ENCODE assay signal across 22 cellular contexts in the genomic region with DNA sequence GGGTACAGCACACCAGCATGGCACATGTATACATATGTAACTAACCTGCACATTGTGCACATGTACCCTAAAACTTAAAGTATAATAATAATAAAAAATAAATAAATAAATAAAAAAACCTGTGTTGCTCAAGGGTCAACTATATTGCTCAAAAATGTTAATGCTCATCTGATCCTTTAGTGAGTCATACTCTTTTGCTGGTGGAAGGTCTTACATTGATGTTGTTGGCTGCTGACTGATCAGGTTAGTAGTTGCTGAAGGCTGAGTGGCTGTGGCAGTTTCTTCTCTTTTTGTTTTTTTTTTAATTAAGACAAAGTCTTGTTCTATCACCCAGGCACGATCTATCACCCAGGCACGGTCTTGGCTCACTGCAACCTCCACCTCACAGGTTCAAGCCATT.
"Had no signal": no experiment of that assay in that cellular context is flagged by ENCODE, and none has a peak within 500 bp of the region (broad histone marks: within the 10 kb centered on the region; RNA-seq: fewer than 3 reads in every experiment).

No MANE protein-coding gene starts in this region.

- H3K27me3 Mint-ChIP-seq: activated CD8-positive, alpha-beta T cell treated with anti-CD3 and anti-CD28 coated beads for 36 hours; activated naive CD4-positive, alpha-beta T cell treated with anti-CD3 and anti-CD28 coated beads, Interleukin-2, amount 50 U/mL, for 24 hours had no signal

- H3K4me1 Mint-ChIP-seq: nephron had no signal

- H3K4me2 ChIP-seq: hepatocyte had no signal

- H3K79me2 ChIP-seq: hepatocyte had no signal

- H3K4me1 ChIP-seq: adrenal gland, tibial nerve, vagina had no signal

- H3K27ac ChIP-seq: adrenal gland, coronary artery, hepatocyte, tibial nerve, vagina had no signal

- H3K27me3 ChIP-seq: adrenal gland, hepatocyte, tibial nerve, vagina had no signal

- H3K27ac Mint-ChIP-seq: activated CD8-positive, alpha-beta T cell treated with anti-CD3 and anti-CD28 coated beads for 36 hours; activated naive CD4-positive, alpha-beta T cell treated with anti-CD3 and anti-CD28 coated beads, Interleukin-2, amount 50 U/mL, for 24 hours; nephron; T-helper 1 cell treated with Interleukin-12 subunit alpha and Interleukin-12 subunit beta and Interleukin-4 antibody, amounts not matched to agents 30 μg/mL and 1 μg/mL, for 36 hours had no signal

- H3K4me3 Mint-ChIP-seq: activated CD8-positive, alpha-beta T cell treated with anti-CD3 and anti-CD28 coated beads for 36 hours; activated naive CD4-positive, alpha-beta T cell treated with anti-CD3 and anti-CD28 coated beads, Interleukin-2, amount 50 U/mL, for 24 hours; activated T-cell treated with anti-CD3 and anti-CD28 coated beads, Interleukin-2, amount 50 U/mL, for 4 hours; nephron; T-helper 1 cell treated with Interleukin-12 subunit alpha and Interleukin-12 subunit beta and Interleukin-4 antibody, amounts not matched to agents 30 μg/mL and 1 μg/mL, for 36 hours had no signal

- H3K9me3 Mint-ChIP-seq: activated CD8-positive, alpha-beta T cell treated with anti-CD3 and anti-CD28 coated beads for 36 hours; activated naive CD4-positive, alpha-beta T cell treated with anti-CD3 and anti-CD28 coated beads, Interleukin-2, amount 50 U/mL, for 24 hours; activated T-cell treated with anti-CD3 and anti-CD28 coated beads, Interleukin-2, amount 50 U/mL, for 4 hours; T-helper 1 cell treated with Interleukin-12 subunit alpha and Interleukin-12 subunit beta and Interleukin-4 antibody, amounts not matched to agents 30 μg/mL and 1 μg/mL, for 36 hours had no signal

- ATAC-seq: activated CD8-positive, alpha-beta T cell treated with anti-CD3 and anti-CD28 coated beads for 36 hours; activated T-cell treated with anti-CD3 and anti-CD28 coated beads, Interleukin-2, amount 50 U/mL, for 4 hours; left ventricle myocardium superior had no signal

- H2AFZ ChIP-seq: hepatocyte had no signal

- H3K9me3 ChIP-seq: adrenal gland, tibial nerve, vagina had no signal

- DNase-seq: activated CD4-positive, alpha-beta T cell treated with anti-CD3 and anti-CD28 coated beads for 4 hours; activated CD8-positive, alpha-beta T cell treated with anti-CD3 and anti-CD28 coated beads for 36 hours; activated effector memory CD4-positive, alpha-beta T cell treated with anti-CD3 and anti-CD28 coated beads, Interleukin-2, amount 50 U/mL, for 16 hours; activated T-cell treated with anti-CD3 and anti-CD28 coated beads, Interleukin-2, amount 50 U/mL, for 4 hours; adrenal gland; central memory CD4-positive, alpha-beta T cell; kidney; left ventricle myocardium superior; nucleus accumbens; posterior cingulate gyrus; small intestine; stimulated activated CD4-positive, alpha-beta T cell treated with anti-CD3 and anti-CD28 coated beads, Interleukin-4, amount 100 ng/mL, for 4 hours; stimulated activated CD8-positive, alpha-beta memory T cell treated with anti-CD3 and anti-CD28 coated beads, Interleukin-4, amount 100 ng/mL, for 48 hours; stimulated activated naive CD4-positive, alpha-beta T cell treated with Interleukin-2 at 50 U/mL for 16 hours; substantia nigra had no signal

- H3K4me3 ChIP-seq: adrenal gland, coronary artery, hepatocyte, tibial nerve, vagina had no signal
